Comparison of ENCODE assay signal across 2 cellular contexts in the genomic region with DNA sequence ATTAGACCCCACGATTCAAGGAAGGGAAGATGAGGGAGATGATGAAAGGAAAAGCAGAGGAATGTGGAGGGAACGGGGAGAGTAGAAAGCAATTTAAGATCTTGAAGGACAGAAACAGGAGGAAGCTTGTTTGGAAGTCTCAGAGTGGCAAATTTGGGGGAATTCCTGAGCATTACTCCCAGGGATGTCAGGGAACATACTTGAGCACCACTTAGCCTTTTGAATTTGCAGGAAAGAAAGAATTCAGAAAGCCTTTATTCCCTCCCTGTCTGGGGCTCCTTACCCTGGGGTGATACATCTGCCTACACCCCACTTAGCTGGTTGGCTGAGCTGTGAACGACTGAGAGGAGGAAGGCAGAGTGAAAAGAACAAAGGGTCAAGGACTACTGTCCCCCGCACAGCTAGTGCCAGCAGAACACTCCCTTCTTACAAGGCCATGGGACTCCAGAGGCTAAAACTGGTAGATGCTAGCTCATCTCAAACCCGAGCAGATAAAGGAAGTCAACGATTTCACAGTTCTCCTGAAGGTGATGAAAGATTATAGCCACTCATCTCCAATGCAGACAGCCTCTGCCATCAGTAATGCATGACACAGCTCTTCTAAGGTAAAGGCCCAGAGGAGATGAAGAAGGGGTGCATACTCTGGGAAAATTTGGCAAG.
TF ChIP-seq lines count a peak whose summit lies in the region.

No MANE protein-coding gene starts in this region.

TF ChIP-seq in GM23338, 12 proteins besides CTCF, POLR2A, EP300 and RAD21 (continued from another document):
- TF ChIP-seq, protein P1, sequence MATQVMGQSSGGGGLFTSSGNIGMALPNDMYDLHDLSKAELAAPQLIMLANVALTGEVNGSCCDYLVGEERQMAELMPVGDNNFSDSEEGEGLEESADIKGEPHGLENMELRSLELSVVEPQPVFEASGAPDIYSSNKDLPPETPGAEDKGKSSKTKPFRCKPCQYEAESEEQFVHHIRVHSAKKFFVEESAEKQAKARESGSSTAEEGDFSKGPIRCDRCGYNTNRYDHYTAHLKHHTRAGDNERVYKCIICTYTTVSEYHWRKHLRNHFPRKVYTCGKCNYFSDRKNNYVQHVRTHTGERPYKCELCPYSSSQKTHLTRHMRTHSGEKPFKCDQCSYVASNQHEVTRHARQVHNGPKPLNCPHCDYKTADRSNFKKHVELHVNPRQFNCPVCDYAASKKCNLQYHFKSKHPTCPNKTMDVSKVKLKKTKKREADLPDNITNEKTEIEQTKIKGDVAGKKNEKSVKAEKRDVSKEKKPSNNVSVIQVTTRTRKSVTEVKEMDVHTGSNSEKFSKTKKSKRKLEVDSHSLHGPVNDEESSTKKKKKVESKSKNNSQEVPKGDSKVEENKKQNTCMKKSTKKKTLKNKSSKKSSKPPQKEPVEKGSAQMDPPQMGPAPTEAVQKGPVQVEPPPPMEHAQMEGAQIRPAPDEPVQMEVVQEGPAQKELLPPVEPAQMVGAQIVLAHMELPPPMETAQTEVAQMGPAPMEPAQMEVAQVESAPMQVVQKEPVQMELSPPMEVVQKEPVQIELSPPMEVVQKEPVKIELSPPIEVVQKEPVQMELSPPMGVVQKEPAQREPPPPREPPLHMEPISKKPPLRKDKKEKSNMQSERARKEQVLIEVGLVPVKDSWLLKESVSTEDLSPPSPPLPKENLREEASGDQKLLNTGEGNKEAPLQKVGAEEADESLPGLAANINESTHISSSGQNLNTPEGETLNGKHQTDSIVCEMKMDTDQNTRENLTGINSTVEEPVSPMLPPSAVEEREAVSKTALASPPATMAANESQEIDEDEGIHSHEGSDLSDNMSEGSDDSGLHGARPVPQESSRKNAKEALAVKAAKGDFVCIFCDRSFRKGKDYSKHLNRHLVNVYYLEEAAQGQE (IDR thresholded peaks at IDR 0.05; ENCODE audit: unreplicated experiment), result no peak
- TF ChIP-seq EZH2phosphoT487 (IDR thresholded peaks at IDR 0.05; ENCODE audit: unreplicated experiment), result no peak
- no peak for TF ChIP-seq JUNB (IDR thresholded peaks at IDR 0.05; ENCODE audit: unreplicated experiment)
- TF ChIP-seq, protein P2, sequence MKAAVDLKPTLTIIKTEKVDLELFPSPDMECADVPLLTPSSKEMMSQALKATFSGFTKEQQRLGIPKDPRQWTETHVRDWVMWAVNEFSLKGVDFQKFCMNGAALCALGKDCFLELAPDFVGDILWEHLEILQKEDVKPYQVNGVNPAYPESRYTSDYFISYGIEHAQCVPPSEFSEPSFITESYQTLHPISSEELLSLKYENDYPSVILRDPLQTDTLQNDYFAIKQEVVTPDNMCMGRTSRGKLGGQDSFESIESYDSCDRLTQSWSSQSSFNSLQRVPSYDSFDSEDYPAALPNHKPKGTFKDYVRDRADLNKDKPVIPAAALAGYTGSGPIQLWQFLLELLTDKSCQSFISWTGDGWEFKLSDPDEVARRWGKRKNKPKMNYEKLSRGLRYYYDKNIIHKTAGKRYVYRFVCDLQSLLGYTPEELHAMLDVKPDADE (IDR thresholded peaks at IDR 0.05), result no peak
- TF ChIP-seq, protein P3, sequence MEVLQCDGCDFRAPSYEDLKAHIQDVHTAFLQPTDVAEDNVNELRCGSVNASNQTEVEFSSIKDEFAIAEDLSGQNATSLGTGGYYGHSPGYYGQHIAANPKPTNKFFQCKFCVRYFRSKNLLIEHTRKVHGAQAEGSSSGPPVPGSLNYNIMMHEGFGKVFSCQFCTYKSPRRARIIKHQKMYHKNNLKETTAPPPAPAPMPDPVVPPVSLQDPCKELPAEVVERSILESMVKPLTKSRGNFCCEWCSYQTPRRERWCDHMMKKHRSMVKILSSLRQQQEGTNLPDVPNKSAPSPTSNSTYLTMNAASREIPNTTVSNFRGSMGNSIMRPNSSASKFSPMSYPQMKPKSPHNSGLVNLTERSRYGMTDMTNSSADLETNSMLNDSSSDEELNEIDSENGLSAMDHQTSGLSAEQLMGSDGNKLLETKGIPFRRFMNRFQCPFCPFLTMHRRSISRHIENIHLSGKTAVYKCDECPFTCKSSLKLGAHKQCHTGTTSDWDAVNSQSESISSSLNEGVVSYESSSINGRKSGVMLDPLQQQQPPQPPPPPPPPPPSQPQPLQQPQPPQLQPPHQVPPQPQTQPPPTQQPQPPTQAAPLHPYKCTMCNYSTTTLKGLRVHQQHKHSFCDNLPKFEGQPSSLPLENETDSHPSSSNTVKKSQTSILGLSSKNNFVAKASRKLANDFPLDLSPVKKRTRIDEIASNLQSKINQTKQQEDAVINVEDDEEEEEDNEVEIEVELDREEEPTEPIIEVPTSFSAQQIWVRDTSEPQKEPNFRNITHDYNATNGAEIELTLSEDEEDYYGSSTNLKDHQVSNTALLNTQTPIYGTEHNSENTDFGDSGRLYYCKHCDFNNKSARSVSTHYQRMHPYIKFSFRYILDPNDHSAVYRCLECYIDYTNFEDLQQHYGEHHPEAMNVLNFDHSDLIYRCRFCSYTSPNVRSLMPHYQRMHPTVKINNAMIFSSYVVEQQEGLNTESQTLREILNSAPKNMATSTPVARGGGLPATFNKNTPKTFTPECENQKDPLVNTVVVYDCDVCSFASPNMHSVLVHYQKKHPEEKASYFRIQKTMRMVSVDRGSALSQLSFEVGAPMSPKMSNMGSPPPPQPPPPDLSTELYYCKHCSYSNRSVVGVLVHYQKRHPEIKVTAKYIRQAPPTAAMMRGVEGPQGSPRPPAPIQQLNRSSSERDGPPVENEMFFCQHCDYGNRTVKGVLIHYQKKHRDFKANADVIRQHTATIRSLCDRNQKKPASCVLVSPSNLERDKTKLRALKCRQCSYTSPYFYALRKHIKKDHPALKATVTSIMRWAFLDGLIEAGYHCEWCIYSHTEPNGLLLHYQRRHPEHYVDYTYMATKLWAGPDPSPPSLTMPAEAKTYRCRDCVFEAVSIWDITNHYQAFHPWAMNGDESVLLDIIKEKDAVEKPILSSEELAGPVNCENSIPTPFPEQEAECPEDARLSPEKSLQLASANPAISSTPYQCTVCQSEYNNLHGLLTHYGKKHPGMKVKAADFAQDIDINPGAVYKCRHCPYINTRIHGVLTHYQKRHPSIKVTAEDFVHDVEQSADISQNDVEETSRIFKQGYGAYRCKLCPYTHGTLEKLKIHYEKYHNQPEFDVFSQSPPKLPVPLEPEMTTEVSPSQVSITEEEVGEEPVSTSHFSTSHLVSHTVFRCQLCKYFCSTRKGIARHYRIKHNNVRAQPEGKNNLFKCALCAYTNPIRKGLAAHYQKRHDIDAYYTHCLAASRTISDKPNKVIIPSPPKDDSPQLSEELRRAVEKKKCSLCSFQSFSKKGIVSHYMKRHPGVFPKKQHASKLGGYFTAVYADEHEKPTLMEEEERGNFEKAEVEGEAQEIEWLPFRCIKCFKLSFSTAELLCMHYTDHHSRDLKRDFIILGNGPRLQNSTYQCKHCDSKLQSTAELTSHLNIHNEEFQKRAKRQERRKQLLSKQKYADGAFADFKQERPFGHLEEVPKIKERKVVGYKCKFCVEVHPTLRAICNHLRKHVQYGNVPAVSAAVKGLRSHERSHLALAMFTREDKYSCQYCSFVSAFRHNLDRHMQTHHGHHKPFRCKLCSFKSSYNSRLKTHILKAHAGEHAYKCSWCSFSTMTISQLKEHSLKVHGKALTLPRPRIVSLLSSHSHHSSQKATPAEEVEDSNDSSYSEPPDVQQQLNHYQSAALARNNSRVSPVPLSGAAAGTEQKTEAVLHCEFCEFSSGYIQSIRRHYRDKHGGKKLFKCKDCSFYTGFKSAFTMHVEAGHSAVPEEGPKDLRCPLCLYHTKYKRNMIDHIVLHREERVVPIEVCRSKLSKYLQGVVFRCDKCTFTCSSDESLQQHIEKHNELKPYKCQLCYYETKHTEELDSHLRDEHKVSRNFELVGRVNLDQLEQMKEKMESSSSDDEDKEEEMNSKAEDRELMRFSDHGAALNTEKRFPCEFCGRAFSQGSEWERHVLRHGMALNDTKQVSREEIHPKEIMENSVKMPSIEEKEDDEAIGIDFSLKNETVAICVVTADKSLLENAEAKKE (CRISPR knock-in tag; IDR thresholded peaks at IDR 0.05), result no peak

TF ChIP-seq in HEK293T, 16 proteins besides CTCF, POLR2A, EP300 and RAD21 (continued from another document):
- TF ChIP-seq, protein P4, sequence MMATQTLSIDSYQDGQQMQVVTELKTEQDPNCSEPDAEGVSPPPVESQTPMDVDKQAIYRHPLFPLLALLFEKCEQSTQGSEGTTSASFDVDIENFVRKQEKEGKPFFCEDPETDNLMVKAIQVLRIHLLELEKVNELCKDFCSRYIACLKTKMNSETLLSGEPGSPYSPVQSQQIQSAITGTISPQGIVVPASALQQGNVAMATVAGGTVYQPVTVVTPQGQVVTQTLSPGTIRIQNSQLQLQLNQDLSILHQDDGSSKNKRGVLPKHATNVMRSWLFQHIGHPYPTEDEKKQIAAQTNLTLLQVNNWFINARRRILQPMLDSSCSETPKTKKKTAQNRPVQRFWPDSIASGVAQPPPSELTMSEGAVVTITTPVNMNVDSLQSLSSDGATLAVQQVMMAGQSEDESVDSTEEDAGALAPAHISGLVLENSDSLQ (IDR thresholded peaks at IDR 0.05), result no peak
- no peak for TF ChIP-seq FOXM1 (IDR thresholded peaks at IDR 0.05; ENCODE audit: borderline replicate concordance)
- TF ChIP-seq CTBP1 (IDR thresholded peaks at IDR 0.05; ENCODE audit: borderline replicate concordance), result no peak
- no peak for TF ChIP-seq BHLHE40 (IDR thresholded peaks at IDR 0.05; ENCODE audit: borderline replicate concordance)
- no peak for TF ChIP-seq TARDBP (IDR thresholded peaks at IDR 0.05)
- TF ChIP-seq ZNF384 (IDR thresholded peaks at IDR 0.05), result no peak
- no peak for TF ChIP-seq LEF1 (IDR thresholded peaks at IDR 0.05; ENCODE audit: borderline replicate concordance)
- TF ChIP-seq L3MBTL2 (conservative IDR thresholded peaks at IDR 0.05), result no peak
- TF ChIP-seq FOXA1 (IDR thresholded peaks at IDR 0.05), result no peak
- TF ChIP-seq ELF4 (IDR thresholded peaks at IDR 0.05), result no peak
